In the genomic region with DNA sequence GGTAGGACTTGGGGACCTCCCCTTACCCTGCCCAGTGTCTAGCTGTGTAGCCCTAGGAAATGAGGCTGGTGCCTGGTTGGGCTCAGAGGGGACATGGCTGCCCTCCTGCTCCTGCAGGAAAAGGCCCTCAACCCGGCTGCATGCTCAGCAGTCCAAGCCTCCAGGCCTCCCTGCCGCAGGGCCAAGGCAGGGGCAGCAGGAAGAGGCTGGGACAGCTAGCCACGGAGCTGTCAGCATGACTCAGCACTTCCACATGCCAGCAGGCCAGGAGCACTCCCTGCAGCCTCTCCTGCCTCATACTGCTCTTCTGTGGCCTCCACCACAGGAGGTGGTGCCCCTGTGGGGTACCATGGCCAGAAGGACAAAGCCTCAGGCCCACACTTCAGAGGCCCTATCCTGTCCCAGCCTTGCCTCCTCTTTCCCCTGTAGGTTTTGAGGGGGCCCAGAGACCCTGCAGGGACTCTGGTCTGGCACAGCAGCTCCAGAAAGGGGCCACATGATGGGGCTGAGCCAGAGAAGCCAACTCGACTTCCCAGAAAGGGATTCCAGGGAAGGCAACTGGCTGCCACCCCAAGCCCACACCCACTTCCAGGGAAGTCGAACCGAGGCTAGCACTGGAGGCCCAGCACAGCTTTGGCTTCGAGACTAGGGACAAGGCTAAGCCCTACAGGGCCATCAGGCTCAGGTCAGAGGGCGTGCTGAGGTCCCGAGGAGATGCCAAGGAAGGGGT, we compare ENCODE assay signal across 1 cellular context.
TF ChIP-seq lines count a peak whose summit lies in the region.

No MANE protein-coding gene starts in this region.

TF ChIP-seq in HepG2, 621 proteins besides CTCF, POLR2A, EP300 and RAD21 (continued from another document and continues in another):
- no peak for TF ChIP-seq GLMP (CRISPR knock-in tag; IDR thresholded peaks at IDR 0.05; ENCODE audit: borderline replicate concordance)
- no peak for TF ChIP-seq PLSCR1 (CRISPR knock-in tag; IDR thresholded peaks at IDR 0.05; ENCODE audit: borderline replicate concordance)
- no peak for TF ChIP-seq ZNF558 (CRISPR knock-in tag; IDR thresholded peaks at IDR 0.05; ENCODE audit: borderline replicate concordance)
- no peak for TF ChIP-seq KMT2A (CRISPR knock-in tag; IDR thresholded peaks at IDR 0.05)
- TF ChIP-seq, protein P1, sequence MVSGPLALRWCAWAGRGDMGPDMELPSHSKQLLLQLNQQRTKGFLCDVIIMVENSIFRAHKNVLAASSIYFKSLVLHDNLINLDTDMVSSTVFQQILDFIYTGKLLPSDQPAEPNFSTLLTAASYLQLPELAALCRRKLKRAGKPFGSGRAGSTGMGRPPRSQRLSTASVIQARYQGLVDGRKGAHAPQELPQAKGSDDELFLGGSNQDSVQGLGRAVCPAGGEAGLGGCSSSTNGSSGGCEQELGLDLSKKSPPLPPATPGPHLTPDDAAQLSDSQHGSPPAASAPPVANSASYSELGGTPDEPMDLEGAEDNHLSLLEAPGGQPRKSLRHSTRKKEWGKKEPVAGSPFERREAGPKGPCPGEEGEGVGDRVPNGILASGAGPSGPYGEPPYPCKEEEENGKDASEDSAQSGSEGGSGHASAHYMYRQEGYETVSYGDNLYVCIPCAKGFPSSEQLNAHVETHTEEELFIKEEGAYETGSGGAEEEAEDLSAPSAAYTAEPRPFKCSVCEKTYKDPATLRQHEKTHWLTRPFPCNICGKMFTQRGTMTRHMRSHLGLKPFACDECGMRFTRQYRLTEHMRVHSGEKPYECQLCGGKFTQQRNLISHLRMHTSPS (CRISPR knock-in tag; IDR thresholded peaks at IDR 0.05; ENCODE audit: low read depth): no peak
- TF ChIP-seq ELF1 (CRISPR knock-in tag; IDR thresholded peaks at IDR 0.05): peak; percentile 20; the same call in 1 of the 2 replicates
- TF ChIP-seq, protein P2, sequence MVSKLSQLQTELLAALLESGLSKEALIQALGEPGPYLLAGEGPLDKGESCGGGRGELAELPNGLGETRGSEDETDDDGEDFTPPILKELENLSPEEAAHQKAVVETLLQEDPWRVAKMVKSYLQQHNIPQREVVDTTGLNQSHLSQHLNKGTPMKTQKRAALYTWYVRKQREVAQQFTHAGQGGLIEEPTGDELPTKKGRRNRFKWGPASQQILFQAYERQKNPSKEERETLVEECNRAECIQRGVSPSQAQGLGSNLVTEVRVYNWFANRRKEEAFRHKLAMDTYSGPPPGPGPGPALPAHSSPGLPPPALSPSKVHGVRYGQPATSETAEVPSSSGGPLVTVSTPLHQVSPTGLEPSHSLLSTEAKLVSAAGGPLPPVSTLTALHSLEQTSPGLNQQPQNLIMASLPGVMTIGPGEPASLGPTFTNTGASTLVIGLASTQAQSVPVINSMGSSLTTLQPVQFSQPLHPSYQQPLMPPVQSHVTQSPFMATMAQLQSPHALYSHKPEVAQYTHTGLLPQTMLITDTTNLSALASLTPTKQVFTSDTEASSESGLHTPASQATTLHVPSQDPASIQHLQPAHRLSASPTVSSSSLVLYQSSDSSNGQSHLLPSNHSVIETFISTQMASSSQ (IDR thresholded peaks at IDR 0.05; ENCODE audit: low read depth): no peak
- TF ChIP-seq, protein P2 (CRISPR knock-in tag; IDR thresholded peaks at IDR 0.05; ENCODE audit: borderline replicate concordance): no peak
- TF ChIP-seq LCORL (IDR thresholded peaks at IDR 0.05): no peak
- no peak for TF ChIP-seq LCORL (CRISPR knock-in tag; IDR thresholded peaks at IDR 0.05)
- TF ChIP-seq, protein P3, sequence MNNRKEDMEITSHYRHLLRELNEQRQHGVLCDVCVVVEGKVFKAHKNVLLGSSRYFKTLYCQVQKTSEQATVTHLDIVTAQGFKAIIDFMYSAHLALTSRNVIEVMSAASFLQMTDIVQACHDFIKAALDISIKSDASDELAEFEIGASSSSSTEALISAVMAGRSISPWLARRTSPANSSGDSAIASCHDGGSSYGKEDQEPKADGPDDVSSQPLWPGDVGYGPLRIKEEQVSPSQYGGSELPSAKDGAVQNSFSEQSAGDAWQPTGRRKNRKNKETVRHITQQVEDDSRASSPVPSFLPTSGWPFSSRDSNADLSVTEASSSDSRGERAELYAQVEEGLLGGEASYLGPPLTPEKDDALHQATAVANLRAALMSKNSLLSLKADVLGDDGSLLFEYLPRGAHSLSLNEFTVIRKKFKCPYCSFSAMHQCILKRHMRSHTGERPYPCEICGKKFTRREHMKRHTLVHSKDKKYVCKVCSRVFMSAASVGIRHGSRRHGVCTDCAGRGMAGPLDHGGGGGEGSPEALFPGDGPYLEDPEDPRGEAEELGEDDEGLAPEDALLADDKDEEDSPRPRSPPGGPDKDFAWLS (CRISPR knock-in tag; IDR thresholded peaks at IDR 0.05; ENCODE audit: borderline replicate concordance): no peak
- TF ChIP-seq PCBP1 (IDR thresholded peaks at IDR 0.05; ENCODE audit: borderline replicate concordance, low read depth, low read length): no peak
- TF ChIP-seq KDM6A (CRISPR knock-in tag; IDR thresholded peaks at IDR 0.05; ENCODE audit: low read depth): no peak
- TF ChIP-seq ZNF768 (CRISPR knock-in tag; IDR thresholded peaks at IDR 0.05): 0 out of 2 replicates have a peak, but pooled peaks have one; percentile 28
- TF ChIP-seq ZNF761 (CRISPR knock-in tag; conservative IDR thresholded peaks at IDR 0.05): no peak
- no peak for TF ChIP-seq ZBTB40 (IDR thresholded peaks at IDR 0.05)
- TF ChIP-seq ZBTB40 (CRISPR knock-in tag; IDR thresholded peaks at IDR 0.05): no peak
- TF ChIP-seq CCAR2 (optimal IDR thresholded peaks at IDR 0.05; ENCODE audit: low read depth, low read length): no peak
- TF ChIP-seq ARID5B (CRISPR knock-in tag; IDR thresholded peaks at IDR 0.05): peak; percentile 43; the same call in 1 of the 2 replicates
- TF ChIP-seq ZSCAN9 (CRISPR knock-in tag; IDR thresholded peaks at IDR 0.05; ENCODE audit: borderline replicate concordance): 0 out of 2 replicates have a peak, but pooled peaks have one; percentile 33
- TF ChIP-seq ZFP37 (CRISPR knock-in tag; IDR thresholded peaks at IDR 0.05; ENCODE audit: borderline replicate concordance): no peak
- no peak for TF ChIP-seq ZUFSP (CRISPR knock-in tag; IDR thresholded peaks at IDR 0.05; ENCODE audit: borderline replicate concordance)
